ENCODE assay signal across 30 cellular contexts in the genomic region with DNA sequence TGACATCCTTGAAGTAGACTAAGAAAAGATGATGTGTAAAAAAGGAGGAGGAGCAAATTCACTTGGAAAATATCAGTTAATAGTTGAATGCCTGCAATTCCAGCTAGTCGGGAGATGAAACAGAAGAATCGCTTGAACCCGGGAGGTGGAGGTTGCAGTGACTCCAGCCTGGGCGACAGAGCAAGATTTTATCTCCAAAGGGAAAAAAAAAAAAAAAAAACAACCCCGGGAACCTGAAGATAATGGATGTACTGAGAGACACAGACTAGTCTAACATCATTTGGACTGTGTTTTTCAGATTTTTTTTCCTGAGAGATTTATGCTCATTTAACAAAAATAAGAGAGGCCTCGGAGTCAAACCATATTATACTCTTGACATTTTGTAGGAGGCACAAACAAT.
"Had no signal": no experiment of that assay in that cellular context is flagged by ENCODE, and none has a peak within 500 bp of the region (broad histone marks: within the 10 kb centered on the region; RNA-seq: fewer than 3 reads in every experiment).

No MANE protein-coding gene starts in this region.

- H3K4me1 ChIP-seq: ascending aorta, colonic mucosa, gastrocnemius medialis, right lobe of liver, vagina had no signal

- H3K4me3 ChIP-seq: ascending aorta, cardiac muscle cell, colonic mucosa, dorsolateral prefrontal cortex, gastrocnemius medialis, right lobe of liver, thoracic aorta, upper lobe of left lung, vagina had no signal

- H3K36me3 Mint-ChIP-seq: activated naive CD4-positive, alpha-beta T cell treated with anti-CD3 and anti-CD28 coated beads, Interleukin-2, amount 10 ng/mL, durations not matched to agents 7 days and 5 days; activated naive CD8-positive, alpha-beta T cell treated with anti-CD3 and anti-CD28 coated beads, Interleukin-2, amount 10 ng/mL, durations not matched to agents 7 days and 5 days; brain; naive thymus-derived CD8-positive, alpha-beta T cell had no signal

- H3K27ac ChIP-seq: ascending aorta, cardiac muscle cell, colonic mucosa, dorsolateral prefrontal cortex, gastrocnemius medialis, right lobe of liver, thoracic aorta, upper lobe of left lung, vagina, VCaP had no signal

- H3K4me1 Mint-ChIP-seq: activated naive CD4-positive, alpha-beta T cell treated with anti-CD3 and anti-CD28 coated beads, Interleukin-2, amount 10 ng/mL, durations not matched to agents 7 days and 5 days; activated naive CD8-positive, alpha-beta T cell treated with anti-CD3 and anti-CD28 coated beads, Interleukin-2, amount 10 ng/mL, durations not matched to agents 7 days and 5 days; naive thymus-derived CD8-positive, alpha-beta T cell had no signal

- H3K36me3 ChIP-seq: ascending aorta, cardiac muscle cell, colonic mucosa, gastrocnemius medialis, right lobe of liver, thoracic aorta, upper lobe of left lung, vagina had no signal

- DNase-seq: activated CD4-positive, alpha-beta T cell treated with anti-CD3 and anti-CD28 coated beads for 4 hours; activated CD4-positive, alpha-beta T cell treated with anti-CD3 and anti-CD28 coated beads, Interleukin-2, amount 50 U/mL, for 4 hours; activated CD8-positive, alpha-beta memory T cell treated with anti-CD3 and anti-CD28 coated beads for 24 hours; activated effector memory CD4-positive, alpha-beta T cell treated with anti-CD3 and anti-CD28 coated beads, Interleukin-2, amount 50 U/mL, for 16 hours; activated naive CD4-positive, alpha-beta T cell treated with anti-CD3 and anti-CD28 coated beads, Interleukin-2, amount 10 ng/mL, durations not matched to agents 7 days and 5 days; activated naive CD8-positive, alpha-beta T cell treated with anti-CD3 and anti-CD28 coated beads, Interleukin-2, amount 10 ng/mL, durations not matched to agents 7 days and 5 days; activated T-cell treated with anti-CD3 and anti-CD28 coated beads, Interleukin-2, amount 50 U/mL, for 1 hour; cerebellar nuclear complex; colonic mucosa; dorsolateral prefrontal cortex; effector memory CD4-positive, alpha-beta T cell; erythroblast; gastrocnemius medialis; glutamatergic neuron; left ventricle myocardium superior; naive thymus-derived CD8-positive, alpha-beta T cell; right lobe of liver; stimulated activated CD4-positive, alpha-beta T cell treated with anti-CD3 and anti-CD28 coated beads, Interleukin-12 subunit alpha, Interleukin-12 subunit beta, amount 100 ng/mL, for 4 hours; stimulated activated CD4-positive, alpha-beta T cell treated with anti-CD3 and anti-CD28 coated beads, Interleukin-4, amount 100 ng/mL, for 1 hour; T-helper 9 cell; upper lobe of left lung had no signal

- H3K9me3 Mint-ChIP-seq: activated naive CD4-positive, alpha-beta T cell treated with anti-CD3 and anti-CD28 coated beads, Interleukin-2, amount 10 ng/mL, durations not matched to agents 7 days and 5 days; activated naive CD8-positive, alpha-beta T cell treated with anti-CD3 and anti-CD28 coated beads, Interleukin-2, amount 10 ng/mL, durations not matched to agents 7 days and 5 days; activated T-helper 1 cell treated with anti-CD3 and anti-CD28 coated beads, Interleukin-12 subunit alpha, Interleukin-12 subunit beta, Interleukin-2, Interleukin-4 antibody, amounts not matched to agents 30 ng/mL and 10 ng/mL and 1 ng/mL, durations not matched to agents 14 hours and 24 hours and 36 hours; brain; stimulated activated naive CD8-positive, alpha-beta T cell treated with anti-CD3 and anti-CD28 coated beads, Interleukin-15, Interleukin-2, amounts not matched to agents 100 ng/mL and 50 ng/mL, for 24 hours; T-helper 1 cell treated with Interleukin-12 subunit alpha and Interleukin-12 subunit beta and Interleukin-4 antibody, amounts not matched to agents 30 μg/mL and 1 μg/mL, for 36 hours had no signal

- H3K27ac Mint-ChIP-seq: activated naive CD4-positive, alpha-beta T cell treated with anti-CD3 and anti-CD28 coated beads, Interleukin-2, amount 10 ng/mL, durations not matched to agents 7 days and 5 days; activated naive CD8-positive, alpha-beta T cell treated with anti-CD3 and anti-CD28 coated beads, Interleukin-2, amount 10 ng/mL, durations not matched to agents 7 days and 5 days; activated T-helper 1 cell treated with anti-CD3 and anti-CD28 coated beads, Interleukin-12 subunit alpha, Interleukin-12 subunit beta, Interleukin-2, Interleukin-4 antibody, amounts not matched to agents 30 ng/mL and 10 ng/mL and 1 ng/mL, durations not matched to agents 14 hours and 24 hours and 36 hours; brain; naive thymus-derived CD8-positive, alpha-beta T cell; stimulated activated naive CD8-positive, alpha-beta T cell treated with anti-CD3 and anti-CD28 coated beads, Interleukin-15, Interleukin-2, amounts not matched to agents 100 ng/mL and 50 ng/mL, for 24 hours; T-helper 1 cell treated with Interleukin-12 subunit alpha and Interleukin-12 subunit beta and Interleukin-4 antibody, amounts not matched to agents 30 μg/mL and 1 μg/mL, for 36 hours had no signal

- H3K4me3 Mint-ChIP-seq: activated naive CD4-positive, alpha-beta T cell treated with anti-CD3 and anti-CD28 coated beads, Interleukin-2, amount 10 ng/mL, durations not matched to agents 7 days and 5 days; activated naive CD8-positive, alpha-beta T cell treated with anti-CD3 and anti-CD28 coated beads, Interleukin-2, amount 10 ng/mL, durations not matched to agents 7 days and 5 days; activated T-helper 1 cell treated with anti-CD3 and anti-CD28 coated beads, Interleukin-12 subunit alpha, Interleukin-12 subunit beta, Interleukin-2, Interleukin-4 antibody, amounts not matched to agents 30 ng/mL and 10 ng/mL and 1 ng/mL, durations not matched to agents 14 hours and 24 hours and 36 hours; brain; naive thymus-derived CD8-positive, alpha-beta T cell; stimulated activated naive CD8-positive, alpha-beta T cell treated with anti-CD3 and anti-CD28 coated beads, Interleukin-15, Interleukin-2, amounts not matched to agents 100 ng/mL and 50 ng/mL, for 24 hours; T-helper 1 cell treated with Interleukin-12 subunit alpha and Interleukin-12 subunit beta and Interleukin-4 antibody, amounts not matched to agents 30 μg/mL and 1 μg/mL, for 36 hours had no signal

- H3K9me3 ChIP-seq: ascending aorta, colonic mucosa, gastrocnemius medialis, right lobe of liver, thoracic aorta, upper lobe of left lung, vagina had no signal

- H3K27me3 Mint-ChIP-seq: activated naive CD4-positive, alpha-beta T cell treated with anti-CD3 and anti-CD28 coated beads, Interleukin-2, amount 10 ng/mL, durations not matched to agents 7 days and 5 days; activated naive CD8-positive, alpha-beta T cell treated with anti-CD3 and anti-CD28 coated beads, Interleukin-2, amount 10 ng/mL, durations not matched to agents 7 days and 5 days; brain; naive thymus-derived CD8-positive, alpha-beta T cell; stimulated activated naive CD8-positive, alpha-beta T cell treated with anti-CD3 and anti-CD28 coated beads, Interleukin-15, Interleukin-2, amounts not matched to agents 100 ng/mL and 50 ng/mL, for 24 hours had no signal

- H3K27me3 ChIP-seq: ascending aorta, cardiac muscle cell, colonic mucosa, dorsolateral prefrontal cortex, gastrocnemius medialis, right lobe of liver, upper lobe of left lung, vagina had no signal

- ATAC-seq: gastrocnemius medialis; left ventricle myocardium superior; naive thymus-derived CD8-positive, alpha-beta T cell; right lobe of liver had no signal
